Comparison of ENCODE assay signal across 23 cellular contexts in the genomic region with DNA sequence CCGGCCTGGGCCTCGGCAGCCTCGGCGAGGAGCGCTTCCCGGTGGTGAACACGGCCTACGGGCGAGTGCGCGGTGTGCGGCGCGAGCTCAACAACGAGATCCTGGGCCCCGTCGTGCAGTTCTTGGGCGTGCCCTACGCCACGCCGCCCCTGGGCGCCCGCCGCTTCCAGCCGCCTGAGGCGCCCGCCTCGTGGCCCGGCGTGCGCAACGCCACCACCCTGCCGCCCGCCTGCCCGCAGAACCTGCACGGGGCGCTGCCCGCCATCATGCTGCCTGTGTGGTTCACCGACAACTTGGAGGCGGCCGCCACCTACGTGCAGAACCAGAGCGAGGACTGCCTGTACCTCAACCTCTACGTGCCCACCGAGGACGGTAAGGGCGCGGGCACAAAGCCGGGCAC. TPM values are rescaled to one million over a fixed set of nuclear protein-coding genes. Genes with fewer than 3 reads are reported as not detected.
DNase-seq lines count a peak whose midpoint lies in the region; ATAC-seq, FAIRE-seq and TF ChIP-seq lines count a peak whose summit lies in the region.
"Had no signal": no experiment of that assay in that cellular context is flagged by ENCODE, and none has a peak within 500 bp of the region (broad histone marks: within the 10 kb centered on the region; RNA-seq: fewer than 3 reads in every experiment).

No MANE protein-coding gene starts in this region.

- H3K4ac ChIP-seq in H1 (replicated peaks; ENCODE audit: insufficient read length, low read depth, low read length) = no peak overlapping the region

- TF ChIP-seq CTCF in H1 (IDR thresholded peaks at IDR 0.05; ENCODE audit: control extremely low read depth in 1 of 3, insufficient read depth in 1 of 3, low read depth in 1 of 3, low read length in 3 of 3) (no peak), pancreas (IDR thresholded peaks at IDR 0.05) (no peak)

- CTCF ChIA-PET in H1 (lab: Charles Lee; ENCODE audit: partially characterized antibody) = interaction anchor here (0.8 to 1.5 kb wide), 5 partner anchors 23 to 152 kb away, joined by 3 to 4 read pairs (median 3); no protein-coding TSS in a partner anchor

- TF ChIP-seq POLR2A in H1 (IDR thresholded peaks at IDR 0.05; ENCODE audit: control extremely low read depth in 1 of 2, low read depth in 2 of 2, low read length in 2 of 2) = no peak

- H3K23ac ChIP-seq in H1 (ENCODE audit: insufficient read length) = no peak overlapping the region

- no peak overlapping the region for H4K5ac ChIP-seq in H1 (ENCODE audit: insufficient read length, low read depth, low read length)

- peaks cover 0 to 19% of the 10 kb centered on the region in 2 experiments for H4K20me1 ChIP-seq in H1 (replicated peaks in 1 of 2; ENCODE audit: control insufficient read depth in 1 of 2, insufficient read depth in 2 of 2, low read length in 2 of 2)

- TF ChIP-seq EP300 in H1 (IDR thresholded peaks at IDR 0.05; ENCODE audit: borderline replicate concordance in 1 of 2, low read depth in 2 of 2, low read length in 2 of 2) = no peak

- 55% methylated on average over 32 of the region's 49 CpGs; no CpG with 5 or more reads in 1 of the 2 experiments for WGBS in H1 (ENCODE audit: extremely low coverage in 1 of 2, insufficient coverage in 1 of 2, insufficient read length in 1 of 2, insufficient replicate concordance in 2 of 2, low coverage in 1 of 2, low lambda C conversion rate in 2 of 2, missing lambda C conversion rate in 1 of 2), 2 experiments
- 71 to 75% methylated on average over 47 to 49 of the region's 49 CpGs for WGBS in pancreas, 2 donors

- FAIRE-seq in H1 (lab: Jason Lieb, UNC) (no peak), pancreas (lab: Jason Lieb, UNC) (no peak)
- FAIRE-seq: endothelial cell of umbilical vein, GM12891 had no signal

- no peaks in the 10 kb centered on the region for H3K9me3 ChIP-seq in H1 (ENCODE audit: insufficient read depth in 2 of 2, low read depth in 1 of 2, low read length in 1 of 2)
- H3K9me3 ChIP-seq in pancreas = no peaks in the 10 kb centered on the region
- H3K9me3 ChIP-seq: gastrocnemius medialis had no signal

- no peak overlapping the region for H3K4me3 Mint-ChIP-seq in stimulated activated naive CD8-positive, alpha-beta T cell treated with anti-CD3 and anti-CD28 coated beads, Interleukin-15, Interleukin-2, amounts not matched to agents 100 ng/mL and 50 ng/mL, for 24 hours

- peak overlapping the region; percentile 43 to 90 for H3K4me2 ChIP-seq in H1 (ENCODE audit: insufficient read depth in 1 of 2, low read depth in 2 of 2, low read length in 2 of 2)

- peak overlapping the region; percentile 40 for H3K27ac Mint-ChIP-seq in stimulated activated naive CD8-positive, alpha-beta T cell treated with anti-CD3 and anti-CD28 coated beads, Interleukin-15, Interleukin-2, amounts not matched to agents 100 ng/mL and 50 ng/mL, for 24 hours
- H3K27ac Mint-ChIP-seq: H9, memory B cell, nephron had no signal

- H2BK15ac ChIP-seq in H1 (ENCODE audit: low read length) = no peak overlapping the region

- no peak overlapping the region; the same call in 1 of the 2 replicates for H4K8ac ChIP-seq in H1 (ENCODE audit: extremely low read depth, insufficient read depth, low read length)

- peak overlapping the region; percentile 84; the same call in 1 of the 2 replicates for H2BK12ac ChIP-seq in H1 (ENCODE audit: low read depth, low read length)

- peaks cover 4% of the 10 kb centered on the region for H3K36me3 Mint-ChIP-seq in stimulated activated naive CD8-positive, alpha-beta T cell treated with anti-CD3 and anti-CD28 coated beads, Interleukin-15, Interleukin-2, amounts not matched to agents 100 ng/mL and 50 ng/mL, for 24 hours (ENCODE audit: low read depth)
- H3K36me3 Mint-ChIP-seq: memory B cell had no signal

- peaks cover 0 to 5% of the 10 kb centered on the region in 2 experiments; a peak in 1 of 4 replicates for H3K79me2 ChIP-seq in H1 (ENCODE audit: control insufficient read depth in 1 of 2, insufficient read depth in 2 of 2, low read length in 2 of 2)

- H3K4me3 ChIP-seq in H1 (ENCODE audit: extremely low read depth in 1 of 4, insufficient read depth in 2 of 4, low read depth in 3 of 4, low read length in 4 of 4) (peak overlapping the region; percentile 1 to 44 (median 22); a peak in 5 of 8 replicates), pancreas (no peak overlapping the region)
- H3K4me3 ChIP-seq: gastrocnemius medialis, SK-N-MC had no signal

- H3K27ac ChIP-seq in H1 (ENCODE audit: low read depth, low read length) (no peak overlapping the region), pancreas (no peak overlapping the region)
- H3K27ac ChIP-seq: gastrocnemius medialis, SK-N-MC had no signal

- H3K4me1 Mint-ChIP-seq in stimulated activated naive CD8-positive, alpha-beta T cell treated with anti-CD3 and anti-CD28 coated beads, Interleukin-15, Interleukin-2, amounts not matched to agents 100 ng/mL and 50 ng/mL, for 24 hours (ENCODE audit: low read depth) = peaks cover 5% of the 10 kb centered on the region

- POLR2A ChIA-PET in H1 (lab: Charles Lee; ENCODE audit: partially characterized antibody) = interaction anchor here (0.6 to 8.2 kb wide), 14 partner anchors 11 to 170 kb away, joined by 3 to 66 read pairs (median 3); a partner anchor contains a TSS

- H3K9ac ChIP-seq in H1 (replicated peaks in 1 of 4; ENCODE audit: extremely low read depth in 1 of 4, low read depth in 3 of 4, low read length in 3 of 4) = peak overlapping the region in 1 of 4 experiments; percentile 14; a peak in 1 of 7 replicates

- no peaks in the 10 kb centered on the region for H3K27me3 Mint-ChIP-seq in stimulated activated naive CD8-positive, alpha-beta T cell treated with anti-CD3 and anti-CD28 coated beads, Interleukin-15, Interleukin-2, amounts not matched to agents 100 ng/mL and 50 ng/mL, for 24 hours

- intact Hi-C loops in pancreas (cut with DNase I) = no loop called here

- peak overlapping the region; percentile 53; the same call in 1 of the 2 replicates for H2AK5ac ChIP-seq in H1 (ENCODE audit: low read depth, low read length)

- H3K9me3 Mint-ChIP-seq in stimulated activated naive CD8-positive, alpha-beta T cell treated with anti-CD3 and anti-CD28 coated beads, Interleukin-15, Interleukin-2, amounts not matched to agents 100 ng/mL and 50 ng/mL, for 24 hours = no peaks in the 10 kb centered on the region
- H3K9me3 Mint-ChIP-seq: memory B cell, nephron had no signal

- H2AFZ ChIP-seq in H1 (ENCODE audit: low read length) = no peak overlapping the region

- H3K4me1 ChIP-seq in H1 (replicated peaks in 1 of 4; ENCODE audit: control insufficient read depth in 3 of 4, insufficient read depth in 4 of 4, low read length in 3 of 4) (peaks cover 0 to 19% (median 11%) of the 10 kb centered on the region in 4 experiments; a peak in 5 of 7 replicates), pancreas (no peaks in the 10 kb centered on the region)

- peaks cover 4% of the 10 kb centered on the region; the same call in 1 of the 2 replicates for H3K79me1 ChIP-seq in H1 (ENCODE audit: low read depth, low read length)

- 0 out of 2 replicates have a peak overlapping the region, but pooled peaks have one; percentile 32 for H2BK20ac ChIP-seq in H1 (ENCODE audit: low read length)

- H2BK120ac ChIP-seq in H1 (replicated peaks; ENCODE audit: low read depth, low read length) = no peak overlapping the region

- H4K91ac ChIP-seq in H1 (replicated peaks; ENCODE audit: insufficient read length, low read length) = peak overlapping the region; percentile 71

- H2BK5ac ChIP-seq in H1 (ENCODE audit: low read depth, low read length) = no peak overlapping the region

- no peak overlapping the region for H3K14ac ChIP-seq in H1 (ENCODE audit: insufficient read length)

- no peak for TF ChIP-seq RAD21 in H1 (IDR thresholded peaks at IDR 0.05 in 1 of 2, conservative IDR thresholded peaks at IDR 0.05 in 1 of 2; ENCODE audit: low read depth in 2 of 2, low read length in 2 of 2)

- H3K23me2 ChIP-seq in H1 (ENCODE audit: low read depth, low read length) = peaks cover 14% of the 10 kb centered on the region; the same call in 1 of the 2 replicates

- peak overlapping the region; percentile 56 for H3K56ac ChIP-seq in H1 (replicated peaks; ENCODE audit: insufficient read length, low read depth, low read length)

- ATAC-seq in pancreas = no peak
- ATAC-seq: gastrocnemius medialis, Panc1 had no signal

- H3K36me3 ChIP-seq in H1 (ENCODE audit: control insufficient read depth in 2 of 4, insufficient read depth in 4 of 4, low read length in 3 of 4) (peaks cover 2 to 22% (median 17%) of the 10 kb centered on the region in 4 experiments; a peak in 5 of 8 replicates), pancreas (no peaks in the 10 kb centered on the region)
- H3K36me3 ChIP-seq: gastrocnemius medialis had no signal

- no peaks in the 10 kb centered on the region; a peak in 1 of 7 replicates for H3K27me3 ChIP-seq in H1 (replicated peaks in 1 of 4; ENCODE audit: control insufficient read depth in 3 of 4, extremely low read depth in 1 of 4, insufficient read depth in 3 of 4, low read length in 3 of 4)
- no peaks in the 10 kb centered on the region for H3K27me3 ChIP-seq in pancreas
- H3K27me3 ChIP-seq: gastrocnemius medialis had no signal

- H3K18ac ChIP-seq in H1 (ENCODE audit: extremely low read depth, low read length) = peak overlapping the region; percentile 78

- DNase-seq in stimulated activated CD4-positive, alpha-beta T cell treated with anti-CD3 and anti-CD28 coated beads, Interleukin-15, amount 100 ng/mL, for 24 hours = peak; percentile 30
- DNase-seq in stimulated activated CD4-positive, alpha-beta T cell treated with anti-CD3 and anti-CD28 coated beads, Interleukin-12 subunit alpha, Interleukin-12 subunit beta, amount 100 ng/mL, for 4 hours = no peak
- peak; percentile 27 to 43 for DNase-seq in activated T-cell treated with anti-CD3 and anti-CD28 coated beads, Interleukin-2, amount 50 U/mL, for 48 hours
- DNase-seq in H1 (ENCODE audit: low read depth in 1 of 2, low spot score in 2 of 2) = no peak
- no peak for DNase-seq in NCI-H2227 (lab: John Stamatoyannopoulos, UW; ENCODE audit: unreplicated experiment)
- DNase-seq in pancreas = no peak
- no peak for DNase-seq in dedifferentiated amniotic fluid mesenchymal stem cell (ENCODE audit: extremely low spot score)
- DNase-seq: anterior cingulate cortex, Calu3, gastrocnemius medialis, GDM1, H9, NCI-H1417 treated with DMSO at 0.1 percent for 48 hours, NCI-H2171 treated with DMSO at 0.1 percent for 48 hours, NCI-H82 had no signal

RNA-seq across cellular contexts. Expression of a gene that starts 0.7 kb away (rescaled TPM):
- total RNA-seq in H1 (2021; fragmentation: NEBNext Ultra II Directional; extraction: Animal tissue kit (Norgen Biotek cat#: 25700)) = 62.6 and 62.8 TPM in 2 replicates
- polyA plus RNA-seq in H1 (2011; rRNA removed) = 21.2 and 45.6 TPM in 2 replicates
- polyA plus RNA-seq in H1 (2011; cell fraction: cytosol; rRNA removed) = 28.1 TPM
- polyA plus RNA-seq in H1 (2011; cell fraction: nucleus; rRNA removed) = 194 TPM
- 60.9 to 78.3 TPM (median 69.0 TPM) in 4 replicates for polyA plus RNA-seq in H1 (2012, experiment 1 of 2)
- polyA plus RNA-seq in H1 (2012, experiment 2 of 2) = 43.8 TPM
- polyA plus RNA-seq in H1 (2013, experiment 1 of 2) = 48.9 TPM
- polyA plus RNA-seq in H1 (2013, experiment 2 of 2) = 47.1 TPM
- polyA minus RNA-seq in H1 (2011; rRNA and poly(A)+ RNA removed) = 8.9 and 14.3 TPM in 2 replicates
- polyA minus RNA-seq in H1 (2011; cell fraction: cytosol; rRNA and poly(A)+ RNA removed) = 18.4 TPM
- polyA minus RNA-seq in H1 (2011; cell fraction: nucleus; rRNA and poly(A)+ RNA removed) = 22.7 TPM
- 1 to 10 TPM; 2.9 to 8.4 (median 4.5) TPM for total RNA-seq in pancreas
- 10 to 100 TPM in 1 of 2 donors, 1 to 10 TPM in 1; 7.4 to 13.7 TPM for polyA plus RNA-seq in pancreas

RNA-seq across cellular contexts. Expression of a gene that starts 4.4 kb away (rescaled TPM):
- 97.0 and 104 TPM in 2 replicates for total RNA-seq in H1 (2021; fragmentation: NEBNext Ultra II Directional; extraction: Animal tissue kit (Norgen Biotek cat#: 25700))
- polyA plus RNA-seq in H1 (2011; rRNA removed) = 350 and 405 TPM in 2 replicates
- 220 TPM for polyA plus RNA-seq in H1 (2011; cell fraction: cytosol; rRNA removed)
- polyA plus RNA-seq in H1 (2011; cell fraction: nucleus; rRNA removed) = 276 TPM
- 111 to 176 TPM (median 170 TPM) in 4 replicates for polyA plus RNA-seq in H1 (2012, experiment 1 of 2)
- 458 TPM for polyA plus RNA-seq in H1 (2012, experiment 2 of 2)
- polyA plus RNA-seq in H1 (2013, experiment 1 of 2) = 212 TPM
- 207 TPM for polyA plus RNA-seq in H1 (2013, experiment 2 of 2)
- 34.3 and 40.5 TPM in 2 replicates for polyA minus RNA-seq in H1 (2011; rRNA and poly(A)+ RNA removed)
- 33.0 TPM for polyA minus RNA-seq in H1 (2011; cell fraction: cytosol; rRNA and poly(A)+ RNA removed)
- polyA minus RNA-seq in H1 (2011; cell fraction: nucleus; rRNA and poly(A)+ RNA removed) = 34.0 TPM
- 10 to 100 TPM; 32.8 to 53.5 (median 43.1) TPM for total RNA-seq in pancreas
- polyA plus RNA-seq in pancreas = 100 to 1,000 TPM in 1 of 2 donors, 10 to 100 TPM in 1; 88.3 to 119 TPM

RNA-seq across cellular contexts. Expression of a gene that starts 11.8 kb away (rescaled TPM):
- total RNA-seq in H1 (2021; fragmentation: NEBNext Ultra II Directional; extraction: Animal tissue kit (Norgen Biotek cat#: 25700)) = not detected in 2 replicates
- polyA plus RNA-seq in H1 (2011; rRNA removed) (0.09 TPM in 1 of 2 replicates, not detected in the other), pancreas (not detected)
- not detected for polyA plus RNA-seq in H1 (2011; cell fraction: cytosol; rRNA removed)
- 0.90 TPM for polyA plus RNA-seq in H1 (2011; cell fraction: nucleus; rRNA removed)
- 0.27 TPM in 1 of 4 replicates, not detected in the others for polyA plus RNA-seq in H1 (2012, experiment 1 of 2)
- not detected for polyA plus RNA-seq in H1 (2012, experiment 2 of 2)
- polyA plus RNA-seq in H1 (2013, experiment 1 of 2) = 0.06 TPM
- polyA plus RNA-seq in H1 (2013, experiment 2 of 2) = 0.06 TPM
- not detected in 2 replicates for polyA minus RNA-seq in H1 (2011; rRNA and poly(A)+ RNA removed)
- not detected for polyA minus RNA-seq in H1 (2011; cell fraction: cytosol; rRNA and poly(A)+ RNA removed)
- not detected for polyA minus RNA-seq in H1 (2011; cell fraction: nucleus; rRNA and poly(A)+ RNA removed)
- not detected for total RNA-seq in pancreas
- total RNA-seq: Calu3, endothelial cell of umbilical vein, gastrocnemius medialis had no signal
- polyA plus RNA-seq: endothelial cell of umbilical vein, thymus had no signal

RNA-seq across cellular contexts. Expression of a gene that starts 14.0 kb away (rescaled TPM):
- 35.7 and 38.7 TPM in 2 replicates for total RNA-seq in H1 (2021; fragmentation: NEBNext Ultra II Directional; extraction: Animal tissue kit (Norgen Biotek cat#: 25700))
- polyA plus RNA-seq in H1 (2011; rRNA removed) = 36.1 and 69.0 TPM in 2 replicates
- 21.9 TPM for polyA plus RNA-seq in H1 (2011; cell fraction: cytosol; rRNA removed)
- 61.5 TPM for polyA plus RNA-seq in H1 (2011; cell fraction: nucleus; rRNA removed)
- polyA plus RNA-seq in H1 (2012, experiment 1 of 2) = 21.3 to 44.2 TPM (median 42.6 TPM) in 4 replicates
- 53.7 TPM for polyA plus RNA-seq in H1 (2012, experiment 2 of 2)
- 52.2 TPM for polyA plus RNA-seq in H1 (2013, experiment 1 of 2)
- polyA plus RNA-seq in H1 (2013, experiment 2 of 2) = 48.2 TPM
- 7.4 and 14.2 TPM in 2 replicates for polyA minus RNA-seq in H1 (2011; rRNA and poly(A)+ RNA removed)
- polyA minus RNA-seq in H1 (2011; cell fraction: cytosol; rRNA and poly(A)+ RNA removed) = 25.2 TPM
- 21.0 TPM for polyA minus RNA-seq in H1 (2011; cell fraction: nucleus; rRNA and poly(A)+ RNA removed)
- total RNA-seq in pancreas = 10 to 100 TPM in 2 of 6 donors, 1 to 10 TPM in 4; 6.5 to 15.6 (median 9.0) TPM
- polyA plus RNA-seq in pancreas = 10 to 100 TPM; 14.0 to 20.1 TPM

RNA-seq across cellular contexts. Expression of a gene that starts 17.1 kb away (rescaled TPM):
- total RNA-seq in H1 (2021; fragmentation: NEBNext Ultra II Directional; extraction: Animal tissue kit (Norgen Biotek cat#: 25700)) = not detected in 2 replicates
- polyA plus RNA-seq in H1 (2011; rRNA removed) (0.03 and 0.17 TPM in 2 replicates), pancreas (not detected)
- 0.08 TPM for polyA plus RNA-seq in H1 (2011; cell fraction: cytosol; rRNA removed)
- polyA plus RNA-seq in H1 (2011; cell fraction: nucleus; rRNA removed) = 0.50 TPM
- 0.22 TPM in 1 of 4 replicates, not detected in the others for polyA plus RNA-seq in H1 (2012, experiment 1 of 2)
- not detected for polyA plus RNA-seq in H1 (2012, experiment 2 of 2)
- polyA plus RNA-seq in H1 (2013, experiment 1 of 2) = 0.02 TPM
- 0.07 TPM for polyA plus RNA-seq in H1 (2013, experiment 2 of 2)
- not detected in 2 replicates for polyA minus RNA-seq in H1 (2011; rRNA and poly(A)+ RNA removed)
- polyA minus RNA-seq in H1 (2011; cell fraction: cytosol; rRNA and poly(A)+ RNA removed) = not detected
- polyA minus RNA-seq in H1 (2011; cell fraction: nucleus; rRNA and poly(A)+ RNA removed) = not detected
- total RNA-seq in pancreas = not detected
- total RNA-seq: Calu3, endothelial cell of umbilical vein, gastrocnemius medialis, H9 had no signal
- polyA plus RNA-seq: endothelial cell of umbilical vein had no signal

Comparison
In these comparisons a context has a peak if more than half of its experiments do, and no peak if none do; other contexts are left out.
1. DNase-seq: peak in stimulated activated CD4-positive, alpha-beta T cell treated with anti-CD3 and anti-CD28 coated beads, Interleukin-15, amount 100 ng/mL, for 24 hours (single experiment) and activated T-cell treated with anti-CD3 and anti-CD28 coated beads, Interleukin-2, amount 50 U/mL, for 48 hours (2 of 2); none in stimulated activated CD4-positive, alpha-beta T cell treated with anti-CD3 and anti-CD28 coated beads, Interleukin-12 subunit alpha, Interleukin-12 subunit beta, amount 100 ng/mL, for 4 hours (single experiment), H1 (0 of 2), NCI-H2227 (single experiment), pancreas (0 of 6) and dedifferentiated amniotic fluid mesenchymal stem cell (single experiment).
2. H3K4me3 ChIP-seq: peak in H1 (4 of 4); none in pancreas (0 of 4).